In genomic region chr11:112219476-112220232, GRCh38 we compare ENCODE assay signal across 8 cellular contexts. TPM values are rescaled to one million over a fixed set of nuclear protein-coding genes. Genes with fewer than 3 reads are reported as not detected.
DNase-seq lines count a peak whose midpoint lies in the region; ATAC-seq and TF ChIP-seq lines count a peak whose summit lies in the region.

No MANE protein-coding gene starts in this region.

- peak; percentile 60 for TF ChIP-seq CTCF in GM13976 (IDR thresholded peaks at IDR 0.05; ENCODE audit: borderline replicate concordance, control extremely low read depth, extremely low read depth, insufficient read depth, missing control alignments)
- TF ChIP-seq CTCF in NB4 (IDR thresholded peaks at IDR 0.05; ENCODE audit: low read depth, low read length) = peak; percentile 72
- TF ChIP-seq CTCF in retinal pigment epithelial cell (conservative IDR thresholded peaks at IDR 0.05; ENCODE audit: low read depth, low read length) = peak; percentile 66

- in situ Hi-C loops in GM13976 (cut with MboI; ENCODE audit: low sequenced_read_pairs, unreplicated experiment) = loop anchor here (5.0 kb wide), 1 partner anchor 58 kb away; no protein-coding TSS in a partner anchor

- no peaks in the 10 kb centered on the region for H3K4me1 ChIP-seq in SJCRH30

- ATAC-seq in HG02642 (IDR thresholded peaks at IDR 0.05; ENCODE audit: poor library complexity, unreplicated experiment) = peak; percentile 91
- peak; percentile 93 for ATAC-seq in left ventricle myocardium superior

- H3K9me3 ChIP-seq in SJCRH30 (replicated peaks) = no peaks in the 10 kb centered on the region

- H3K27me3 ChIP-seq in SJCRH30 = no peaks in the 10 kb centered on the region

- H3K4me3 ChIP-seq in NB4 (ENCODE audit: low read depth, low read length) (no peak overlapping the region), SJCRH30 (no peak overlapping the region), retinal pigment epithelial cell (ENCODE audit: low read length) (no peak overlapping the region)

- intact Hi-C loops in left ventricle myocardium superior (cut with micrococcal nuclease) = loop anchor here (5.0 kb wide), 1 partner anchor 58 kb away; no protein-coding TSS in a partner anchor

- no peak for TF ChIP-seq POLR2A in NB4 (IDR thresholded peaks at IDR 0.05; ENCODE audit: extremely low read depth, insufficient read length)

- no peak overlapping the region for H3K27ac ChIP-seq in SJCRH30

- DNase-seq in AG08395 (ENCODE audit: low spot score) (peak; percentile 74), GM13976 (ENCODE audit: low spot score) (peak; percentile 72), NB4 (ENCODE audit: low read depth) (peak; percentile 85), SJCRH30 (peak; percentile 19 to 81), anterior cingulate cortex (lab: John Stamatoyannopoulos, UW) (peak in 40 of 58 donors; percentile 2 to 80 (median 25)), left ventricle myocardium superior (no peak), retinal pigment epithelial cell (ENCODE audit: low read depth) (peak; percentile 22)

- H3K36me3 ChIP-seq in SJCRH30 = no peaks in the 10 kb centered on the region

RNA-seq across cellular contexts. Expression of gene PTS, which starts 6.6 kb away (rescaled TPM):
- 15.0 and 15.5 TPM in 2 replicates for total RNA-seq in SJCRH30 (2014; rRNA removed; shearing (Covaris generic))
- total RNA-seq in left ventricle myocardium superior = 25.2 TPM

RNA-seq across cellular contexts. Expression of gene PLET1, which starts 41.0 kb away (rescaled TPM):
- not detected in 2 replicates for total RNA-seq in SJCRH30 (2014; rRNA removed; shearing (Covaris generic))
- not detected for total RNA-seq in left ventricle myocardium superior

RNA-seq across cellular contexts. Expression of gene BCO2, which starts 44.3 kb away (rescaled TPM):
- 0.10 and 0.51 TPM in 2 replicates for total RNA-seq in SJCRH30 (2014; rRNA removed; shearing (Covaris generic))
- total RNA-seq in left ventricle myocardium superior = 137 TPM

RNA-seq across cellular contexts. Expression of gene TEX12, which starts 52.5 kb away (rescaled TPM):
- 0.28 TPM in 1 of 2 replicates, not detected in the other for total RNA-seq in SJCRH30 (2014; rRNA removed; shearing (Covaris generic))
- not detected for total RNA-seq in left ventricle myocardium superior

RNA-seq across cellular contexts. Expression of gene IL18, which starts 55.8 kb away (rescaled TPM):
- total RNA-seq in SJCRH30 (2014; rRNA removed; shearing (Covaris generic)) = 0.14 and 0.18 TPM in 2 replicates
- 2.3 TPM for total RNA-seq in left ventricle myocardium superior

Comparison
In these comparisons a context has a peak if more than half of its experiments do, and no peak if none do; other contexts are left out.
1. RNA of gene BCO2, which starts 44.3 kb away (total RNA-seq): 137 TPM in left ventricle myocardium superior (single experiment); 0.10 to 0.51 TPM in SJCRH30; every median in the first group is over 10 times any median in the second.
2. Peak in every context shown above with its lines, with median percentiles within 50 percentile points of each other: CTCF ChIP-seq.